ENCODE assay signal across 18 cellular contexts in genomic region chr2:66535574-66536289, GRCh38.
DNase-seq lines count a peak whose midpoint lies in the region; ATAC-seq, FAIRE-seq and TF ChIP-seq lines count a peak whose summit lies in the region.
"Had no signal": no experiment of that assay in that cellular context is flagged by ENCODE, and none has a peak within 500 bp of the region (broad histone marks: within the 10 kb centered on the region; RNA-seq: fewer than 3 reads in every experiment).

No MANE protein-coding gene starts in this region.

- 67% methylated on average over 3 of the region's 3 CpGs for WGBS in SK-N-SH (ENCODE audit: low lambda C conversion rate)
- WGBS in esophagus muscularis mucosa = 56% methylated on average over 3 of the region's 3 CpGs
- 25 to 27% methylated on average over 3 of the region's 3 CpGs for WGBS in pancreas, 2 donors
- 43 to 60% (median 48%) methylated on average over 3 of the region's 3 CpGs for WGBS in adrenal gland, 4 donors

- TF ChIP-seq CTCF in SK-N-SH (IDR thresholded peaks at IDR 0.05) (no peak), esophagus muscularis mucosa (IDR thresholded peaks at IDR 0.05) (no peak), pancreas (IDR thresholded peaks at IDR 0.05) (no peak), adrenal gland (IDR thresholded peaks at IDR 0.05) (no peak)
- TF ChIP-seq CTCF in CD4-positive, alpha-beta T cell (IDR thresholded peaks at IDR 0.05) = no peak

- intact Hi-C loops in esophagus muscularis mucosa (cut with DNase I) (no loop called here), pancreas (cut with DNase I) (no loop called here), adrenal gland (cut with DNase I) (no loop called here)
- intact Hi-C loops in CD4-positive, alpha-beta T cell (cut with DNase I, micrococcal nuclease) = no loop called here

- H3K9me3 ChIP-seq in SK-N-SH = no peaks in the 10 kb centered on the region
- no peaks in the 10 kb centered on the region for H3K9me3 ChIP-seq in esophagus muscularis mucosa
- H3K9me3 ChIP-seq in pancreas = no peaks in the 10 kb centered on the region
- H3K9me3 ChIP-seq in CD4-positive, alpha-beta T cell (ENCODE audit: control insufficient read depth, low read length) = no peaks in the 10 kb centered on the region
- no peaks in the 10 kb centered on the region for H3K9me3 ChIP-seq in adrenal gland (replicated peaks in 1 of 3)
- H3K9me3 ChIP-seq: BLaER1 had no signal

- no peaks in the 10 kb centered on the region for H3K9me3 Mint-ChIP-seq in CD4-positive, alpha-beta T cell

- no peaks in the 10 kb centered on the region for H3K27me3 Mint-ChIP-seq in CD4-positive, alpha-beta T cell
- H3K27me3 Mint-ChIP-seq: CD8-positive, alpha-beta memory T cell had no signal

- POLR2A ChIA-PET in SK-N-SH (lab: Yijun Ruan, JAX) = no interaction called here
- POLR2A ChIA-PET in CD4-positive, alpha-beta T cell (lab: Charles Lee) = no interaction called here

- H3F3A ChIP-seq in SK-N-SH (replicated peaks; ENCODE audit: insufficient read depth) = peaks cover 4% of the 10 kb centered on the region

- TF ChIP-seq RAD21 in SK-N-SH (IDR thresholded peaks at IDR 0.05; ENCODE audit: low read length) = no peak

- CTCF ChIA-PET in SK-N-SH (lab: Yijun Ruan, JAX) = interaction anchor here (1.4 to 1.5 kb wide), 2 partner anchors 8 to 73 kb away, joined by 3 to 4 read pairs; no protein-coding TSS in a partner anchor
- CTCF ChIA-PET in CD4-positive, alpha-beta T cell (lab: Charles Lee) = no interaction called here

- peak; percentile 47 for FAIRE-seq in pancreas (lab: Jason Lieb, UNC)
- FAIRE-seq: D721Med, G401.6, HTR-8/SVneo had no signal

- TF ChIP-seq POLR2A in esophagus muscularis mucosa (IDR thresholded peaks at IDR 0.05; ENCODE audit: low read depth) (no peak), adrenal gland (IDR thresholded peaks at IDR 0.05) (no peak)

- no peaks in the 10 kb centered on the region; the same call in 1 of the 2 replicates for H4K20me1 ChIP-seq in SK-N-SH (ENCODE audit: insufficient read depth)
- H4K20me1 ChIP-seq: BLaER1 had no signal

- no peaks in the 10 kb centered on the region for H3K36me3 Mint-ChIP-seq in CD4-positive, alpha-beta T cell (ENCODE audit: low read depth)
- H3K36me3 Mint-ChIP-seq: CD8-positive, alpha-beta memory T cell had no signal

- TF ChIP-seq EP300 in SK-N-SH (IDR thresholded peaks at IDR 0.05; ENCODE audit: borderline replicate concordance in 1 of 2, low read depth in 1 of 2, low read length in 1 of 2) (no peak), esophagus muscularis mucosa (IDR thresholded peaks at IDR 0.05) (no peak)

- ATAC-seq in SK-N-SH treated with all-trans-retinoic acid at 6 μM for 48 hours (no peak), pancreas (no peak), GM21381 (IDR thresholded peaks at IDR 0.05; ENCODE audit: unreplicated experiment) (no peak)
- no peak for ATAC-seq in CD4-positive, alpha-beta T cell (ENCODE audit: poor library complexity)

- DNase-seq in SK-N-SH (peak; percentile 25), esophagus muscularis mucosa (ENCODE audit: extremely low spot score) (no peak), pancreas (no peak), NCI-H510A (lab: John Stamatoyannopoulos, UW) (no peak), adrenal gland (no peak)
- DNase-seq in CD4-positive, alpha-beta T cell = no peak
- DNase-seq: CD8-positive, alpha-beta memory T cell; DND-41; HCEC 1CT; NCI-H187 treated with DMSO at 0.1 percent for 48 hours; NCI-H345 had no signal

- H3K36me3 ChIP-seq in SK-N-SH (replicated peaks in 1 of 2; ENCODE audit: control insufficient read depth in 1 of 2, insufficient read depth in 2 of 2, low read length in 1 of 2) = peaks cover 0 to 15% of the 10 kb centered on the region in 2 experiments
- H3K36me3 ChIP-seq in esophagus muscularis mucosa = no peaks in the 10 kb centered on the region
- peaks cover 0 to 4% (median 0%) of the 10 kb centered on the region in 3 donors for H3K36me3 ChIP-seq in pancreas
- H3K36me3 ChIP-seq in adrenal gland (replicated peaks in 1 of 2) = peaks cover 0 to 13% of the 10 kb centered on the region in 2 donors
- H3K36me3 ChIP-seq: BLaER1 had no signal

- no peaks in the 10 kb centered on the region for H3K9me2 ChIP-seq in SK-N-SH

- no peak overlapping the region for H3K27ac ChIP-seq in SK-N-SH (ENCODE audit: low read depth in 2 of 2, low read length in 1 of 2)
- peak overlapping the region; percentile 11 to 72 (median 31) for H3K27ac ChIP-seq in esophagus muscularis mucosa (replicated peaks in 1 of 4)
- H3K27ac ChIP-seq in pancreas = no peak overlapping the region
- H3K27ac ChIP-seq in CD4-positive, alpha-beta T cell (ENCODE audit: low read depth, low read length) = no peak overlapping the region
- H3K27ac ChIP-seq in adrenal gland = peak overlapping the region in 1 of 5 donors; percentile 19
- H3K27ac ChIP-seq: BLaER1, HL-60 had no signal

- H3K79me2 ChIP-seq in SK-N-SH (ENCODE audit: insufficient read depth) = no peaks in the 10 kb centered on the region

- no peak overlapping the region for H3K4me2 ChIP-seq in SK-N-SH
- H3K4me2 ChIP-seq: BLaER1 had no signal

- no peaks in the 10 kb centered on the region for H3K4me1 Mint-ChIP-seq in CD4-positive, alpha-beta T cell (ENCODE audit: low read depth)
- H3K4me1 Mint-ChIP-seq: CD8-positive, alpha-beta memory T cell had no signal

- H3K4me3 Mint-ChIP-seq in CD4-positive, alpha-beta T cell = no peak overlapping the region
- H3K4me3 Mint-ChIP-seq: CD8-positive, alpha-beta memory T cell had no signal

- no peak overlapping the region for H3K27ac Mint-ChIP-seq in CD4-positive, alpha-beta T cell
- H3K27ac Mint-ChIP-seq: CD8-positive, alpha-beta memory T cell had no signal

- no peak overlapping the region for H2AFZ ChIP-seq in SK-N-SH (ENCODE audit: low read depth)

- no peaks in the 10 kb centered on the region for H3K27me3 ChIP-seq in SK-N-SH (ENCODE audit: insufficient read depth)
- no peaks in the 10 kb centered on the region for H3K27me3 ChIP-seq in esophagus muscularis mucosa
- no peaks in the 10 kb centered on the region for H3K27me3 ChIP-seq in pancreas
- H3K27me3 ChIP-seq in CD4-positive, alpha-beta T cell (ENCODE audit: control insufficient read depth, insufficient read depth, low read length) = no peaks in the 10 kb centered on the region
- no peaks in the 10 kb centered on the region for H3K27me3 ChIP-seq in adrenal gland
- H3K27me3 ChIP-seq: BLaER1 had no signal

- no peak overlapping the region for H3K4me3 ChIP-seq in SK-N-SH (ENCODE audit: low read depth in 2 of 2, low read length in 1 of 2)
- no peak overlapping the region for H3K4me3 ChIP-seq in esophagus muscularis mucosa
- no peak overlapping the region for H3K4me3 ChIP-seq in pancreas
- H3K4me3 ChIP-seq in adrenal gland = no peak overlapping the region
- H3K4me3 ChIP-seq: BLaER1 had no signal

- H3K9ac ChIP-seq in SK-N-SH = no peak overlapping the region
- H3K9ac ChIP-seq: BLaER1 had no signal

- H3K4me1 ChIP-seq in SK-N-SH (ENCODE audit: control insufficient read depth in 1 of 2, insufficient read depth in 2 of 2, low read depth in 1 of 2, low read length in 1 of 2) (peaks cover 16 to 21% of the 10 kb centered on the region in 2 experiments; a peak in 3 of 4 replicates), esophagus muscularis mucosa (peaks cover 39 to 99% (median 93%) of the 10 kb centered on the region in 4 donors), pancreas (peaks cover 7 to 25% (median 25%) of the 10 kb centered on the region in 3 donors), adrenal gland (replicated peaks in 1 of 2) (peaks cover 26 to 88% of the 10 kb centered on the region in 2 donors)
- H3K4me1 ChIP-seq: BLaER1 had no signal

TF ChIP-seq in SK-N-SH, 30 proteins besides CTCF, POLR2A, EP300 and RAD21:
- TF ChIP-seq TEAD4 (IDR thresholded peaks at IDR 0.05; ENCODE audit: borderline replicate concordance, insufficient read depth) (no peak), MAX (IDR thresholded peaks at IDR 0.05; ENCODE audit: low read depth) (no peak)

TF ChIP-seq in SK-N-SH treated with all-trans-retinoic acid at 6 μM for 48 hours, 23 proteins besides CTCF, POLR2A, EP300 and RAD21 (continues in another document):
- no peak for TF ChIP-seq RARB (CRISPR knock-in tag; IDR thresholded peaks at IDR 0.05)
- no peak for TF ChIP-seq TSHZ2 (CRISPR knock-in tag; IDR thresholded peaks at IDR 0.05)
- TF ChIP-seq CSDC2 (CRISPR knock-in tag; IDR thresholded peaks at IDR 0.05) = no peak
- TF ChIP-seq ARNTL (CRISPR knock-in tag; IDR thresholded peaks at IDR 0.05; ENCODE audit: borderline replicate concordance, low read depth) = no peak
- no peak for TF ChIP-seq TCF4 (CRISPR knock-in tag; IDR thresholded peaks at IDR 0.05; ENCODE audit: borderline replicate concordance)
- no peak for TF ChIP-seq CREB5 (CRISPR knock-in tag; IDR thresholded peaks at IDR 0.05; ENCODE audit: low read depth)
- TF ChIP-seq ZFP3 (CRISPR knock-in tag; IDR thresholded peaks at IDR 0.05) = no peak

Comparison
In these comparisons a context has a peak if more than half of its experiments do, and no peak if none do; other contexts are left out.
1. H3K27ac ChIP-seq: peak in esophagus muscularis mucosa (4 of 4); none in SK-N-SH (0 of 2), pancreas (0 of 4) and CD4-positive, alpha-beta T cell (single experiment).